Comparison of ENCODE assay signal across 8 cellular contexts in the genomic region with DNA sequence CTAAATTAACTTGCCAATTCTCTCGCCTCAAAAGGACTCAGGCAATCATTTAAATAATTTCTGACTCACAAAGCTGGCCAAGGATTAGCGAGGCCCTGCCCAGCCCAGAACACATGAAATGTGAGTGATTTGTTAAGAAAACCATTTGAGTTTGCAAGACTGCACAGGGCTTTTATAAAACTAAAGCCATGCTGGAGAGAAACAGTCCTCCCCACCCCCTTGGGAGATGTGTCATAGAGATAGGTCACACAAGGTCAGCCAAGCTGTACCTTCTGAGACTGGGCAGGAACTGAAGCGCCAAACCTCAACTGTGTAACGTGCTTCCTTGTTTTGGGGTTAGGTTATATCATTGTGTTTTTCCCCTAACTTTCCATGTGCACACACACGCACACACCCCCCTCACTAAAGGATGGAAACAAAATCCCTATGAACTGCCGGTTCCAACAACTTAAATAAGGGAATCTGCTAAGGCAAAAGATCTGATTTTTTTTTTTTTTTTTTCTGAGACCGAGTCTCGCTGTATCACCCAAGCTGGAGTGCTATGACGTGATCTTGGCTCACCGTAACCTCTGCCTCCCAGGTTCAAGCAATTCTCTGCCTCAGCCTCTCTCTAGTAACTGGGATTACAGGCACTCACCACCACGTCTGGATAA. TPM values are rescaled to one million over a fixed set of nuclear protein-coding genes. Genes with fewer than 3 reads are reported as not detected.
A peak's percentile ranks its signal among the peaks of the same experiment; 100 is the strongest.
DNase-seq lines count a peak whose midpoint lies in the region; ATAC-seq and TF ChIP-seq lines count a peak whose summit lies in the region.

No MANE protein-coding gene starts in this region.

- DNase-seq in AML-193 (lab: John Stamatoyannopoulos, UW) (peak; percentile 95), SK-N-DZ (ENCODE audit: low spot score) (peak; percentile 22), skeletal muscle cell (ENCODE audit: low read depth) (peak; percentile 96), activated gamma-delta T cell (lab: John Stamatoyannopoulos, UW) (no peak), globus pallidus (ENCODE audit: low spot score) (no peak)

- H3K4me3 ChIP-seq in gastroesophageal sphincter: no peak overlapping the region
- H3K4me3 ChIP-seq in skeletal muscle cell (ENCODE audit: low read depth, low read length): no peak overlapping the region

- no peak for TF ChIP-seq CTCF in gastroesophageal sphincter (IDR thresholded peaks at IDR 0.05)

- no peak for TF ChIP-seq POLR2A in gastroesophageal sphincter (IDR thresholded peaks at IDR 0.05)

- WGBS in gastroesophageal sphincter (ENCODE audit: low coverage in 1 of 2), 2 donors: 7 to 9% methylated on average over 8 to 9 of the region's 11 CpGs

- H3K36me3 ChIP-seq in gastroesophageal sphincter: no peaks in the 10 kb centered on the region

- peak overlapping the region; percentile 25 to 67 (median 60) for H3K27ac ChIP-seq in gastroesophageal sphincter

- no peaks in the 10 kb centered on the region for H3K9me3 ChIP-seq in gastroesophageal sphincter

- H3K27me3 ChIP-seq in gastroesophageal sphincter: no peaks in the 10 kb centered on the region

- peaks cover 0 to 31% (median 13%) of the 10 kb centered on the region in 3 donors for H3K4me1 ChIP-seq in gastroesophageal sphincter

- peak; percentile 92 for ATAC-seq in GM19324 (IDR thresholded peaks at IDR 0.05; ENCODE audit: low FRiP score, unreplicated experiment)
- peak; percentile 97 for ATAC-seq in HG03135 (IDR thresholded peaks at IDR 0.05; ENCODE audit: unreplicated experiment)
- peak; percentile 88 for ATAC-seq in gastroesophageal sphincter

- no peak for TF ChIP-seq EP300 in gastroesophageal sphincter (IDR thresholded peaks at IDR 0.05)

RNA-seq across cellular contexts. Expression of gene SPATA12, which starts 8.1 kb away (rescaled TPM):
- polyA plus RNA-seq in SK-N-DZ (2014; cell fraction: cytosol; rRNA removed): not detected in 2 replicates
- not detected in 2 replicates for polyA plus RNA-seq in SK-N-DZ (2014; cell fraction: nucleus; rRNA removed)
- total RNA-seq in gastroesophageal sphincter: not detected

Comparison
In these comparisons a context has a peak if more than half of its experiments do, and no peak if none do; other contexts are left out.
1. DNase-seq: peak in AML-193 (2 of 2), SK-N-DZ (single experiment) and skeletal muscle cell (single experiment); none in activated gamma-delta T cell (single experiment) and globus pallidus (single experiment).
2. Peak in every context shown above with its lines, with median percentiles within 50 percentile points of each other: ATAC-seq.